27 cellular contexts compared by ENCODE assay signal in the genomic region with DNA sequence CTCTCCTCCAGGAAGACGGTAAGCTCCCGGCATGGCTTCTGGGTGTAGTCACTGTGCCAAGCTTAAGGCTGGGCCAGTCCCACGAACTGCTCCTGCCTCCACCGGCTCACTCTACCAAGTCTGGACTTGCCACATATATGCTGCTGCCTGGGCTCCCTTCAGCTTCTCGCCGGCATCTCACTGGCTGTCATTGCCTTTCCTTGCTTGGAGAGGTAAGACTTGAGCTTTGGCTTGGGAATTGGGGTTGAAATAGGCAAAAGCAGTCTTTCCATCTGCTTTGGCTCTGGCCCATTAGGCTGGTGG.
"Had no signal": no experiment of that assay in that cellular context is flagged by ENCODE, and none has a peak within 500 bp of the region (broad histone marks: within the 10 kb centered on the region; RNA-seq: fewer than 3 reads in every experiment).

No MANE protein-coding gene starts in this region.

- ATAC-seq: activated naive CD4-positive, alpha-beta T cell treated with anti-CD3 and anti-CD28 coated beads, Interleukin-2, amount 50 U/mL, for 72 hours; activated naive CD8-positive, alpha-beta T cell treated with anti-CD3 and anti-CD28 coated beads, Interleukin-2, amount 50 U/mL, for 24 hours; activated T-cell treated with anti-CD3 and anti-CD28 coated beads, Interleukin-2, amount 50 U/mL, for 4 hours; K562; Panc1; Right ventricle myocardium inferior had no signal

- FAIRE-seq: K562 had no signal

- H3K27ac ChIP-seq: SJCRH30, VCaP had no signal

- H3K4me1 ChIP-seq: SJCRH30 had no signal

- DNase-seq: activated CD4-positive, alpha-beta memory T cell treated with anti-CD3 and anti-CD28 coated beads for 36 hours; activated CD4-positive, alpha-beta T cell treated with anti-CD3 and anti-CD28 coated beads, Interleukin-2, amount 10 ng/mL, durations not matched to agents 7 days and 5 days; activated CD4-positive, CD25-positive, alpha-beta regulatory T cell; activated CD8-positive, alpha-beta memory T cell treated with anti-CD3 and anti-CD28 coated beads for 24 hours; activated effector memory CD4-positive, alpha-beta T cell treated with anti-CD3 and anti-CD28 coated beads, Interleukin-2, amount 50 U/mL, for 16 hours; activated naive CD4-positive, alpha-beta T cell treated with Interleukin-2 at 50 U/mL for 16 hours; activated naive CD8-positive, alpha-beta T cell treated with anti-CD3 and anti-CD28 coated beads, Interleukin-2, amount 50 U/mL, for 24 hours; activated T-cell treated with anti-CD3 and anti-CD28 coated beads, Interleukin-2, amount 50 U/mL, for 4 hours; amniotic stem cell; Karpas-422; NCI-H1048; NCI-H146; NCI-H187 treated with DMSO at 0.1 percent for 48 hours; NCI-H2081 treated with DMSO at 0.1 percent for 48 hours; NCI-H2227 treated with DMSO at 0.1 percent for 48 hours; NCI-H510A; NCI-H526 treated with DMSO at 0.1 percent for 48 hours; NCI-H82; RPMI8226; SK-N-SH; T-helper 1 cell had no signal

- H3K27me3 ChIP-seq: SJCRH30 had no signal
